9 cellular contexts compared by ENCODE assay signal in genomic region chr13:97849305-97849704, GRCh38.
DNase-seq lines count a peak whose midpoint lies in the region; ATAC-seq and TF ChIP-seq lines count a peak whose summit lies in the region.
"Had no signal": no experiment of that assay in that cellular context is flagged by ENCODE, and none has a peak within 500 bp of the region (broad histone marks: within the 10 kb centered on the region; RNA-seq: fewer than 3 reads in every experiment).

No MANE protein-coding gene starts in this region.

- H3K27ac Mint-ChIP-seq in Calu3 (ENCODE audit: unreplicated experiment), result no peak overlapping the region

- H3K9me3 Mint-ChIP-seq in Calu3 (ENCODE audit: low read depth, unreplicated experiment), result no peaks in the 10 kb centered on the region

- H3K27ac ChIP-seq in coronary artery, result no peak overlapping the region

- ATAC-seq in GM19463 (IDR thresholded peaks at IDR 0.05; ENCODE audit: unreplicated experiment), result peak; percentile 81
- ATAC-seq in HG03457 (IDR thresholded peaks at IDR 0.05; ENCODE audit: unreplicated experiment), result peak; percentile 91

- no TSS peak for BruUV-seq in Calu3 (replicated peaks; lab: Mats Ljungman, UMichigan)

- no peaks in the 10 kb centered on the region for H3K36me3 ChIP-seq in kidney epithelial cell (ENCODE audit: control insufficient read depth, insufficient read depth, low read length)

- H3K4me3 ChIP-seq in kidney epithelial cell (ENCODE audit: low read depth, low read length), result no peak overlapping the region
- no peak overlapping the region for H3K4me3 ChIP-seq in coronary artery

- peaks cover 9% of the 10 kb centered on the region for H3K4me1 Mint-ChIP-seq in Calu3 (ENCODE audit: low read depth, unreplicated experiment)

- peak; percentile 45 for TF ChIP-seq CTCF in kidney epithelial cell (IDR thresholded peaks at IDR 0.05; ENCODE audit: insufficient read depth, low read length, poor library complexity, severe bottlenecking)
- TF ChIP-seq CTCF in Calu3 (IDR thresholded peaks at IDR 0.05; ENCODE audit: unreplicated experiment), result no peak
- no peak for TF ChIP-seq CTCF in coronary artery (IDR thresholded peaks at IDR 0.05)

- H3K36me3 Mint-ChIP-seq in Calu3 (ENCODE audit: insufficient read depth, unreplicated experiment), result no peaks in the 10 kb centered on the region

- CTCF ChIA-PET in Calu3 (lab: Charles Lee), result no interaction called here

- no peak overlapping the region for H3K4me3 Mint-ChIP-seq in Calu3 (ENCODE audit: low read depth, unreplicated experiment)

- peaks cover 26% of the 10 kb centered on the region for H3K27me3 Mint-ChIP-seq in Calu3 (ENCODE audit: unreplicated experiment)

- DNase-seq in ELF-1 (ENCODE audit: low read depth, low spot score), result peak; percentile 66
- peak; percentile 63 for DNase-seq in RPMI8226
- no peak for DNase-seq in kidney epithelial cell (ENCODE audit: low read depth)
- no peak for DNase-seq in Calu3
- DNase-seq in Ammon's horn (ENCODE audit: low spot score), result no peak
- no peak for DNase-seq in coronary artery (ENCODE audit: low spot score)
- DNase-seq: right cardiac atrium had no signal

- no peaks in the 10 kb centered on the region for H3K27me3 ChIP-seq in kidney epithelial cell (ENCODE audit: control insufficient read depth, insufficient read depth, low read length)

- intact Hi-C loops in Calu3 (cut with micrococcal nuclease; ENCODE audit: unreplicated experiment), result loop anchor here (10.0 kb wide), 1 partner anchor 995 kb away; no protein-coding TSS in a partner anchor

Comparison
In these comparisons a context has a peak if more than half of its experiments do, and no peak if none do; other contexts are left out.
1. DNase-seq: peak in ELF-1 (single experiment) and RPMI8226 (single experiment); none in kidney epithelial cell (single experiment), Calu3 (single experiment), Ammon's horn (single experiment) and coronary artery (single experiment).